ENCODE assay signal across 8 cellular contexts in genomic region chr5:139668924-139669680, GRCh38. TPM values are rescaled to one million over a fixed set of nuclear protein-coding genes. Genes with fewer than 3 reads are reported as not detected.
DNase-seq lines count a peak whose midpoint lies in the region; ATAC-seq and TF ChIP-seq lines count a peak whose summit lies in the region.

No MANE protein-coding gene starts in this region.

- H4K20me1 ChIP-seq in OCI-LY7 (ENCODE audit: insufficient read depth, low read length): no peaks in the 10 kb centered on the region

- 74 to 83% methylated on average over 18 of the region's 18 CpGs for WGBS in esophagus, 2 donors
- 73 to 89% methylated on average over 18 of the region's 18 CpGs for WGBS in sigmoid colon, 2 donors

- ATAC-seq in GM21526 (IDR thresholded peaks at IDR 0.05; ENCODE audit: low FRiP score, unreplicated experiment) (no peak), HG02938 (IDR thresholded peaks at IDR 0.05; ENCODE audit: unreplicated experiment) (no peak)

- TSS peak; percentile 66 for BruUV-seq in OCI-LY7 (replicated peaks; lab: Mats Ljungman, UMichigan)

- no peak for TF ChIP-seq EP300 in sigmoid colon (IDR thresholded peaks at IDR 0.05)

- H3K27ac ChIP-seq in OCI-LY7 (ENCODE audit: low read depth, low read length, poor library complexity, severe bottlenecking) (peak overlapping the region; percentile 99), esophagus (ENCODE audit: low read depth in 2 of 2, low read length in 1 of 2) (peak overlapping the region; percentile 88 to 92), sigmoid colon (peak overlapping the region; percentile 88 to 95 (median 92))

- no peak for TF ChIP-seq POLR2A in sigmoid colon (IDR thresholded peaks at IDR 0.05)

- H3K36me3 ChIP-seq in OCI-LY7 (ENCODE audit: insufficient read depth, low read length) (peaks cover 19% of the 10 kb centered on the region; the same call in 1 of the 2 replicates), esophagus (ENCODE audit: control insufficient read depth in 2 of 2, insufficient read depth in 2 of 2, low read length in 1 of 2) (no peaks in the 10 kb centered on the region), sigmoid colon (no peaks in the 10 kb centered on the region)

- H3K4me3 ChIP-seq in GM12875 (ENCODE audit: low read depth, low read length): peak overlapping the region; percentile 52
- peak overlapping the region; percentile 74 for H3K4me3 ChIP-seq in OCI-LY7 (ENCODE audit: low read depth, low read length, poor library complexity, severe bottlenecking)
- no peak overlapping the region for H3K4me3 ChIP-seq in esophagus (ENCODE audit: low read depth in 1 of 2, low read length in 2 of 2)
- peak overlapping the region in 3 of 4 donors; percentile 50 to 60 (median 55) for H3K4me3 ChIP-seq in sigmoid colon

- H3K4me2 ChIP-seq in OCI-LY7 (ENCODE audit: low read length): peak overlapping the region; percentile 94

- H3K9me2 ChIP-seq in OCI-LY7 (ENCODE audit: insufficient read depth, low read length): no peaks in the 10 kb centered on the region

- H3K9me3 ChIP-seq in OCI-LY7 (ENCODE audit: low read length) (no peaks in the 10 kb centered on the region), esophagus (ENCODE audit: control insufficient read depth in 2 of 2, insufficient read depth in 1 of 2, low read depth in 1 of 2, low read length in 1 of 2) (no peaks in the 10 kb centered on the region), sigmoid colon (no peaks in the 10 kb centered on the region)

- peak; percentile 49 for DNase-seq in OCI-LY7 (ENCODE audit: low spot score)
- DNase-seq in sigmoid colon: no peak
- no peak for DNase-seq in NCI-H2171 treated with DMSO at 0.1 percent for 48 hours (lab: John Stamatoyannopoulos, UW)
- DNase-seq in COLO829 (ENCODE audit: low spot score): no peak

- POLR2A ChIA-PET in OCI-LY7 (lab: Charles Lee): interaction anchor here (1.1 to 6.6 kb wide), 5 partner anchors 8 to 35 kb away, joined by 6 to 73 read pairs (median 8); partner anchors contain the start of gene CXXC5

- CTCF ChIA-PET in OCI-LY7 (lab: Charles Lee; ENCODE audit: unreplicated experiment): interaction anchor here (0.7 to 1.1 kb wide), 4 partner anchors 15 to 247 kb away, joined by 3 to 4 read pairs (median 3); no protein-coding TSS in a partner anchor

- peaks cover 85% of the 10 kb centered on the region for H3K79me2 ChIP-seq in OCI-LY7 (ENCODE audit: insufficient read depth, low read depth, low read length)

- H3K27me3 ChIP-seq in esophagus (ENCODE audit: control insufficient read depth in 1 of 2, insufficient read depth in 2 of 2, low read length in 2 of 2) (no peaks in the 10 kb centered on the region), sigmoid colon (no peaks in the 10 kb centered on the region)

- TF ChIP-seq CTCF in GM12875 (IDR thresholded peaks at IDR 0.05; ENCODE audit: borderline replicate concordance, insufficient read depth, low read depth, low read length) (no peak), OCI-LY7 (conservative IDR thresholded peaks at IDR 0.05; ENCODE audit: low read length) (no peak; the same call in 1 of the 2 replicates), sigmoid colon (IDR thresholded peaks at IDR 0.05) (no peak)

- H3K4me1 ChIP-seq in OCI-LY7 (ENCODE audit: insufficient read depth, low read length, poor library complexity, severe bottlenecking) (peaks cover 89% of the 10 kb centered on the region), esophagus (ENCODE audit: control insufficient read depth in 2 of 2, insufficient read depth in 2 of 2, low read length in 1 of 2) (peaks cover 2 to 8% of the 10 kb centered on the region in 2 donors), sigmoid colon (peaks cover 0 to 77% (median 63%) of the 10 kb centered on the region in 4 donors)

- intact Hi-C loops in OCI-LY7 (cut with micrococcal nuclease; ENCODE audit: unreplicated experiment) (no loop called here), sigmoid colon (cut with DNase I) (no loop called here)

- no peak overlapping the region for H2AFZ ChIP-seq in OCI-LY7 (ENCODE audit: low read length)

RNA-seq across cellular contexts. Expression of gene CXXC5, which starts 21.0 kb away (rescaled TPM):
- total RNA-seq in OCI-LY7 (2014; rRNA removed; shearing (Covaris generic)): 108 and 113 TPM in 2 replicates
- total RNA-seq in OCI-LY7 (2022): 26.7 and 30.4 TPM in 2 replicates
- polyA plus RNA-seq in esophagus: 10 to 100 TPM; 21.9 to 27.8 TPM
- total RNA-seq in sigmoid colon: 10 to 100 TPM; 16.7 to 25.3 (median 18.5) TPM
- 10 to 100 TPM; 15.7 to 30.0 (median 28.1) TPM for polyA plus RNA-seq in sigmoid colon

Comparison
In these comparisons a context has a peak if more than half of its experiments do, and no peak if none do; other contexts are left out.
1. H3K4me3 ChIP-seq: peak in GM12875 (single experiment), OCI-LY7 (single experiment) and sigmoid colon (3 of 4); none in esophagus (0 of 2).
2. Peak in every context shown above with its lines, with median percentiles within 50 percentile points of each other: H3K27ac ChIP-seq.